Comparison of ENCODE assay signal across 8 cellular contexts in the genomic region with DNA sequence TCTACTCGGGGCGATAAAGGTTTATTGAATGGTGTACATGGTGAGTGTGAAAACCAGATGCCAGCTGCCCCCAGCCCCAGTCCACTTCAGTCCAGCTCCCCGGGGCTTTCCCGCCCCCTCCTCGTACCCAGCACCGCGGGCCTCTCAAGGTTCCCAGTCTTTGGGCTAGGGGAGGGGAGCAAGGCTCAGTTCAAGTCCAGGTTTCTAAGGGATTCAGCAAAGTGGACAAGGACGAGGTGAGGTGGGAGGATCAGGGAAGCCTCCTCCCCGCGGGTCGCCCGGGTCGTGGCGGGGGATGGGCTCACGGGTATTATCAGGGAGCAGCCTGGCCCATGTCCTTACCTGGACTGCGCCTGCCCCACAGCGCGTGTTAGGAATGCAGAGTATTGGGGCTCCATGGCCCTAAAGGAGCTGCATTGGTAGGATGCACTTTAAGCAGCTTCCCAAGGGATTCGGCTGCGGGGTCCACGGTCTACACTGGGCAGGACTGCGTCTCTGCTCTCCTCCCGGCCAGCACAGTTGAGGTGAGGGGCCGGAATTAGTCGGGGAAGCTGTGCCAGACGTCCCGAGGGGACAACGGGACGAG. TPM values are rescaled to one million over a fixed set of nuclear protein-coding genes. Genes with fewer than 3 reads are reported as not detected.
DNase-seq lines count a peak whose midpoint lies in the region; ATAC-seq and TF ChIP-seq lines count a peak whose summit lies in the region.

No MANE protein-coding gene starts in this region.

- TF ChIP-seq CTCF in AG04450 (IDR thresholded peaks at IDR 0.05; ENCODE audit: low read depth, low read length) (no peak), HFF-Myc (IDR thresholded peaks at IDR 0.05; ENCODE audit: low read depth, low read length, missing control alignments) (no peak)

- H3K4me3 ChIP-seq in AG04450 (ENCODE audit: low read depth, low read length) (peak overlapping the region; percentile 55), HFF-Myc (replicated peaks; ENCODE audit: low read depth, low read length) (peak overlapping the region; percentile 66)

- H3K9me3 ChIP-seq in AG04450 (ENCODE audit: control insufficient read depth, insufficient read depth, low read length) = no peaks in the 10 kb centered on the region; the same call in 1 of the 2 replicates

- no peak overlapping the region for H3K27ac Mint-ChIP-seq in activated naive CD4-positive, alpha-beta T cell treated with anti-CD3 and anti-CD28 coated beads, Interleukin-2, amount 50 U/mL, for 24 hours
- peak overlapping the region in 2 of 6 donors; percentile 20 to 89 for H3K27ac Mint-ChIP-seq in immature natural killer cell

- peak overlapping the region; percentile 89 for H3K4me3 Mint-ChIP-seq in activated naive CD4-positive, alpha-beta T cell treated with anti-CD3 and anti-CD28 coated beads, Interleukin-2, amount 50 U/mL, for 24 hours
- peak overlapping the region; percentile 88 to 96 (median 91) for H3K4me3 Mint-ChIP-seq in immature natural killer cell

- H3K27me3 ChIP-seq in AG04450 (ENCODE audit: control insufficient read depth, insufficient read depth, low read length) = no peaks in the 10 kb centered on the region

- POLR2A ChIA-PET in AG04450 (lab: Yijun Ruan, JAX) = interaction anchor here (0.6 to 5.1 kb wide), 36 partner anchors 10 to 519 kb away, joined by 3 to 176 read pairs (median 4); a partner anchor contains a TSS

- no peaks in the 10 kb centered on the region for H3K27me3 Mint-ChIP-seq in activated naive CD4-positive, alpha-beta T cell treated with anti-CD3 and anti-CD28 coated beads, Interleukin-2, amount 50 U/mL, for 24 hours
- H3K27me3 Mint-ChIP-seq in immature natural killer cell (ENCODE audit: low read depth in 3 of 3) = peaks cover 6 to 11% (median 9%) of the 10 kb centered on the region in 3 donors

- H3K36me3 Mint-ChIP-seq in activated naive CD4-positive, alpha-beta T cell treated with anti-CD3 and anti-CD28 coated beads, Interleukin-2, amount 50 U/mL, for 24 hours = no peaks in the 10 kb centered on the region
- no peaks in the 10 kb centered on the region for H3K36me3 Mint-ChIP-seq in immature natural killer cell

- no peak for DNase-seq in AG04450 (ENCODE audit: low read depth, low spot score)
- DNase-seq in HFF-Myc (ENCODE audit: extremely low read depth, low read depth) = no peak
- peak in 1 of 3 donors; percentile 2 for DNase-seq in immature natural killer cell
- DNase-seq in stimulated activated naive CD8-positive, alpha-beta T cell treated with anti-CD3 and anti-CD28 coated beads, Interleukin-15, Interleukin-2, amounts not matched to agents 100 U/mL and 50 U/mL, for 24 hours = peak; percentile 41
- DNase-seq in occipital lobe (lab: John Stamatoyannopoulos, UW) = no peak

- H3K4me1 Mint-ChIP-seq in activated naive CD4-positive, alpha-beta T cell treated with anti-CD3 and anti-CD28 coated beads, Interleukin-2, amount 50 U/mL, for 24 hours = peaks cover 39% of the 10 kb centered on the region
- peaks cover 24 to 33% of the 10 kb centered on the region in 2 donors for H3K4me1 Mint-ChIP-seq in immature natural killer cell

- no peaks in the 10 kb centered on the region for H3K9me3 Mint-ChIP-seq in activated naive CD4-positive, alpha-beta T cell treated with anti-CD3 and anti-CD28 coated beads, Interleukin-2, amount 50 U/mL, for 24 hours
- no peaks in the 10 kb centered on the region for H3K9me3 Mint-ChIP-seq in immature natural killer cell

- CTCF ChIA-PET in AG04450 (lab: Charles Lee) = interaction anchor here (0.6 to 8.2 kb wide), 42 partner anchors 8 to 470 kb away, joined by 3 to 221 read pairs (median 4); no protein-coding TSS in a partner anchor

- peak overlapping the region; percentile 11 for H3K27ac ChIP-seq in AG04450 (ENCODE audit: low read depth, low read length)

- ATAC-seq in stimulated activated naive CD8-positive, alpha-beta T cell treated with anti-CD3 and anti-CD28 coated beads, Interleukin-15, Interleukin-2, amounts not matched to agents 100 U/mL and 50 U/mL, for 24 hours = no peak
- ATAC-seq in GM18861 (IDR thresholded peaks at IDR 0.05; ENCODE audit: unreplicated experiment) (no peak), HG03039 (IDR thresholded peaks at IDR 0.05; ENCODE audit: unreplicated experiment) (no peak)

RNA-seq across cellular contexts. Expression of a gene that starts 0.5 kb away (rescaled TPM):
- polyA plus RNA-seq in AG04450 (2011; rRNA removed) = 24.3 and 26.6 TPM in 2 replicates
- polyA minus RNA-seq in AG04450 (2011; rRNA and poly(A)+ RNA removed) = 18.9 and 22.3 TPM in 2 replicates
- 1 to 10 TPM; 3.2 to 8.0 (median 3.9) TPM for polyA plus RNA-seq in immature natural killer cell
- 21.4 TPM for total RNA-seq in occipital lobe
